ENCODE assay signal across 8 cellular contexts in the genomic region with DNA sequence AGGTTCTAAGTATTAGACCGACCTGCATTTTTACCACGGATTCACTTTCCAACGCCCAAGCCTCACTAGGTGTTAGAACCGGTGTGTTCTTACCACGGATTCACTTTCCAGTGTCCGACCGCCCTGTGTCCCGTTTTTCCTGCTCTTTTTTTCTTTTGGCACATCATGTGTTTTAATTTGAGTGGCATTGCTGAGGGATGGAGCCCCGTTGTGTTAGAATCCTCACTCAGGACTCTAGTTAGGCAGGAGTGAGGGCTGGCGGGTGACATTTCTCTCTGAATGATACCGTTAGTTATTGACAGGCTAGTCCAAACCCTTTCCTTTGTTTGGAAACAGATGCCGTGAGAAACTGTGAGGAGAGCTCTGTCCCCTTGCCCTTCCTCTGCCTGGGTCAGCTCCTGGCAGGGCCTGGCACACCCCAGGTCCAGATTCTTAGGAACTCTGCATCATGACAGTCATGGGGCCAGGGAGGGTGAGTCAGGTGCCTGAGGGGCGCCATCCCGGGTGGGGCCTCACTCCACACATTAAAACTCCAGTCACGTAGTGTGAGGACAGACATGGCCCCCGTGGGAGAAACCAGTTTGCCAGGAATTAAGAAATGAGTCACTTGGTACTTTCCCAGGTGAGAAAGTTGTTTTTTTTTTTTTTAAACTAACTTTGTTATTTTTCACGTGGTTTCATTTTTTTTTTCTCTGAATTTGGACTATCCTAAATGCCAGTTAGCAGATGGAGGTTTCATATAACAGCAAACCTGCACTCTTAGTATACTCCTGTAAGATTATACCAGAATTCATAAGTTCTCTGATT. TPM values are rescaled to one million over a fixed set of nuclear protein-coding genes. Genes with fewer than 3 reads are reported as not detected.
DNase-seq lines count a peak whose midpoint lies in the region; ATAC-seq and TF ChIP-seq lines count a peak whose summit lies in the region.

No MANE protein-coding gene starts in this region.

- peak overlapping the region; percentile 24 for H3K9ac ChIP-seq in neuronal stem cell (ENCODE audit: low read depth, low read length, poor library complexity)

- H3K4me3 ChIP-seq in neuronal stem cell (ENCODE audit: low read length in 2 of 2), result no peak overlapping the region

- H2BK5ac ChIP-seq in neuronal stem cell (ENCODE audit: low read length), result no peak overlapping the region

- H3K14ac ChIP-seq in neuronal stem cell (ENCODE audit: low read length), result no peak overlapping the region

- WGBS in neuronal stem cell (ENCODE audit: extremely low coverage in 2 of 2, insufficient read length in 2 of 2, insufficient replicate concordance in 1 of 2), 2 donors, result no CpG with 5 or more reads among the region's 17 CpGs

- no peak overlapping the region for H2BK15ac ChIP-seq in neuronal stem cell (ENCODE audit: low read length)

- peaks cover 33% of the 10 kb centered on the region for H3K4me1 Mint-ChIP-seq in activated naive CD8-positive, alpha-beta T cell treated with anti-CD3 and anti-CD28 coated beads, Interleukin-2, amount 10 ng/mL, durations not matched to agents 7 days and 5 days

- H3K4me1 ChIP-seq in neuronal stem cell (ENCODE audit: control insufficient read depth in 2 of 2, insufficient read depth in 1 of 2, low read depth in 1 of 2, low read length in 2 of 2), result peaks cover 0 to 7% of the 10 kb centered on the region in 2 donors

- no peaks in the 10 kb centered on the region for H3K27me3 Mint-ChIP-seq in activated naive CD8-positive, alpha-beta T cell treated with anti-CD3 and anti-CD28 coated beads, Interleukin-2, amount 10 ng/mL, durations not matched to agents 7 days and 5 days

- H3K27ac Mint-ChIP-seq in activated naive CD8-positive, alpha-beta T cell treated with anti-CD3 and anti-CD28 coated beads, Interleukin-2, amount 10 ng/mL, durations not matched to agents 7 days and 5 days, result peak overlapping the region; percentile 42

- H2AFZ ChIP-seq in neuronal stem cell (ENCODE audit: low read length), result no peak overlapping the region

- peaks cover 6% of the 10 kb centered on the region for H3K79me1 ChIP-seq in neuronal stem cell (ENCODE audit: low read depth, low read length)

- H3K27ac ChIP-seq in neuronal stem cell (replicated peaks; ENCODE audit: low read length), result no peak overlapping the region

- no peak overlapping the region for H3K18ac ChIP-seq in neuronal stem cell (ENCODE audit: low read length)

- H3K4ac ChIP-seq in neuronal stem cell (ENCODE audit: low read length), result no peak overlapping the region

- no peak overlapping the region for H4K8ac ChIP-seq in neuronal stem cell (ENCODE audit: low read depth, low read length)

- TF ChIP-seq CTCF in GM13976 (IDR thresholded peaks at IDR 0.05; ENCODE audit: borderline replicate concordance, control extremely low read depth, extremely low read depth, insufficient read depth, missing control alignments), result no peak

- H3K36me3 Mint-ChIP-seq in activated naive CD8-positive, alpha-beta T cell treated with anti-CD3 and anti-CD28 coated beads, Interleukin-2, amount 10 ng/mL, durations not matched to agents 7 days and 5 days, result peaks cover 46% of the 10 kb centered on the region

- in situ Hi-C loops in GM13976 (cut with MboI; ENCODE audit: low sequenced_read_pairs, unreplicated experiment), result no loop called here

- peaks cover 39 to 92% of the 10 kb centered on the region in 2 donors for H3K36me3 ChIP-seq in neuronal stem cell (replicated peaks in 1 of 2; ENCODE audit: control insufficient read depth in 2 of 2, insufficient read depth in 2 of 2, low read length in 2 of 2)

- H3K9me3 ChIP-seq in neuronal stem cell (replicated peaks in 1 of 2; ENCODE audit: control insufficient read depth in 2 of 2, insufficient read depth in 1 of 2, low read depth in 1 of 2, low read length in 2 of 2), result peaks cover 0 to 8% of the 10 kb centered on the region in 2 donors

- H3K9me3 Mint-ChIP-seq in activated naive CD8-positive, alpha-beta T cell treated with anti-CD3 and anti-CD28 coated beads, Interleukin-2, amount 10 ng/mL, durations not matched to agents 7 days and 5 days, result no peaks in the 10 kb centered on the region

- H3K4me3 Mint-ChIP-seq in activated naive CD8-positive, alpha-beta T cell treated with anti-CD3 and anti-CD28 coated beads, Interleukin-2, amount 10 ng/mL, durations not matched to agents 7 days and 5 days, result peak overlapping the region; percentile 9

- ATAC-seq in activated naive CD8-positive, alpha-beta T cell treated with anti-CD3 and anti-CD28 coated beads, Interleukin-2, amount 10 ng/mL, durations not matched to agents 7 days and 5 days (ENCODE audit: low read depth), result peak; percentile 31
- no peak for ATAC-seq in GM21515 (IDR thresholded peaks at IDR 0.05; ENCODE audit: unreplicated experiment)

- POLR2A ChIA-PET in activated naive CD8-positive, alpha-beta T cell treated with anti-CD3 and anti-CD28 coated beads, Interleukin-2, amount 10 ng/mL, durations not matched to agents 7 days and 5 days (lab: Charles Lee), result interaction anchor here (1.0 kb wide), 1 partner anchor 14 kb away, joined by 3 read pairs; no protein-coding TSS in a partner anchor

- H2BK120ac ChIP-seq in neuronal stem cell (ENCODE audit: low read depth, low read length), result no peak overlapping the region

- H3K27me3 ChIP-seq in neuronal stem cell (ENCODE audit: control insufficient read depth in 3 of 3, insufficient read depth in 3 of 3, low read depth in 1 of 3, low read length in 3 of 3), result no peaks in the 10 kb centered on the region

- DNase-seq in GM13976 (ENCODE audit: low spot score) (peak; percentile 79), HPDE6-E6E7 (ENCODE audit: extremely low spot score) (peak; percentile 97), neuronal stem cell (ENCODE audit: low spot score) (no peak), GDM1 (lab: John Stamatoyannopoulos, UW) (no peak), GOT3 (lab: John Stamatoyannopoulos, UW) (no peak), NCI-H2029 (lab: John Stamatoyannopoulos, UW) (no peak)
- peak; percentile 38 for DNase-seq in activated naive CD8-positive, alpha-beta T cell treated with anti-CD3 and anti-CD28 coated beads, Interleukin-2, amount 10 ng/mL, durations not matched to agents 7 days and 5 days

- no peak overlapping the region for H2BK12ac ChIP-seq in neuronal stem cell (ENCODE audit: low read length)

- no peak overlapping the region for H4K91ac ChIP-seq in neuronal stem cell (ENCODE audit: low read depth, low read length, poor library complexity)

- no peak overlapping the region for H3K23ac ChIP-seq in neuronal stem cell (ENCODE audit: low read depth, low read length, poor library complexity)

- no peak overlapping the region for H3K4me2 ChIP-seq in neuronal stem cell (ENCODE audit: insufficient read depth, low read length, poor library complexity, severe bottlenecking)

- H2AK5ac ChIP-seq in neuronal stem cell (ENCODE audit: low read depth, low read length), result no peak overlapping the region

RNA-seq across cellular contexts. Expression of a gene that starts 15.8 kb away (rescaled TPM):
- total RNA-seq in activated naive CD8-positive, alpha-beta T cell treated with anti-CD3 and anti-CD28 coated beads, Interleukin-2, amount 10 ng/mL, durations not matched to agents 7 days and 5 days, result 10 to 100 TPM; 72.4 to 77.5 TPM
- 18.9 TPM for polyA plus RNA-seq in neuronal stem cell (2013, experiment 1 of 2)
- polyA plus RNA-seq in neuronal stem cell (2013, experiment 2 of 2), result 18.7 TPM

Comparison
In these comparisons a context has a peak if more than half of its experiments do, and no peak if none do; other contexts are left out.
1. DNase-seq: peak in GM13976 (single experiment), HPDE6-E6E7 (single experiment) and activated naive CD8-positive, alpha-beta T cell treated with anti-CD3 and anti-CD28 coated beads, Interleukin-2, amount 10 ng/mL, durations not matched to agents 7 days and 5 days (single experiment); none in neuronal stem cell (single experiment), GDM1 (single experiment), GOT3 (single experiment) and NCI-H2029 (single experiment).